23 cellular contexts compared by ENCODE assay signal in genomic region chr13:33328691-33329090, GRCh38. TPM values are rescaled to one million over a fixed set of nuclear protein-coding genes. Genes with fewer than 3 reads are reported as not detected.
DNase-seq lines count a peak whose midpoint lies in the region; ATAC-seq, FAIRE-seq and TF ChIP-seq lines count a peak whose summit lies in the region.
"Had no signal": no experiment of that assay in that cellular context is flagged by ENCODE, and none has a peak within 500 bp of the region (broad histone marks: within the 10 kb centered on the region; RNA-seq: fewer than 3 reads in every experiment).

No MANE protein-coding gene starts in this region.

- no peak overlapping the region for H3K27ac ChIP-seq in brain microvascular endothelial cell
- H3K27ac ChIP-seq: ascending aorta, vagina, VCaP had no signal

- no peak for ATAC-seq in GM19463 (IDR thresholded peaks at IDR 0.05; ENCODE audit: unreplicated experiment)
- no peak for ATAC-seq in HG03135 (IDR thresholded peaks at IDR 0.05; ENCODE audit: unreplicated experiment)
- no peak for ATAC-seq in HG03439 (IDR thresholded peaks at IDR 0.05; ENCODE audit: unreplicated experiment)

- no peak overlapping the region for H3K4me3 ChIP-seq in BE2C (ENCODE audit: low read depth, low read length)
- no peak overlapping the region for H3K4me3 ChIP-seq in bronchial epithelial cell (ENCODE audit: low read depth, low read length)
- H3K4me3 ChIP-seq in brain microvascular endothelial cell (ENCODE audit: low read depth, low read length): no peak overlapping the region
- H3K4me3 ChIP-seq: ascending aorta, vagina had no signal

- in situ Hi-C loops in brain microvascular endothelial cell (cut with HindIII; ENCODE audit: low pct_ligation_motif_present, low sequenced_read_pairs): no loop called here

- no peak for FAIRE-seq in bronchial epithelial cell (lab: Jason Lieb, UNC)
- FAIRE-seq: small intestine had no signal

- H3K27me3 ChIP-seq in BE2C (no peaks in the 10 kb centered on the region), bronchial epithelial cell (ENCODE audit: control insufficient read depth, insufficient read depth, low read length) (no peaks in the 10 kb centered on the region), brain microvascular endothelial cell (replicated peaks) (no peaks in the 10 kb centered on the region)
- H3K27me3 ChIP-seq: ascending aorta, vagina had no signal

- no peaks in the 10 kb centered on the region for H3K9me3 ChIP-seq in BE2C
- H3K9me3 ChIP-seq: ascending aorta, vagina had no signal

- no peaks in the 10 kb centered on the region; the same call in 1 of the 2 replicates for H3K4me1 ChIP-seq in BE2C
- H3K4me1 ChIP-seq: vagina had no signal

- no peak for TF ChIP-seq CTCF in BE2C (IDR thresholded peaks at IDR 0.05; ENCODE audit: low read depth, low read length)
- TF ChIP-seq CTCF in bronchial epithelial cell (IDR thresholded peaks at IDR 0.05; ENCODE audit: insufficient read depth, low read length, severe bottlenecking): no peak
- no peak for TF ChIP-seq CTCF in brain microvascular endothelial cell (IDR thresholded peaks at IDR 0.05; ENCODE audit: low read depth, low read length, missing control alignments)

- peak; percentile 20 for DNase-seq in BE2C
- peak; percentile 54 for DNase-seq in LHCN-M2 (ENCODE audit: low read depth)
- peak; percentile 12 for DNase-seq in bronchial epithelial cell (ENCODE audit: low read depth)
- peak; percentile 36 for DNase-seq in myocyte (ENCODE audit: low read depth)
- no peak for DNase-seq in brain microvascular endothelial cell
- DNase-seq: activated CD4-positive, alpha-beta memory T cell treated with anti-CD3 and anti-CD28 coated beads, Interleukin-2, amount 10 ng/mL, durations not matched to agents 7 days and 5 days; activated naive CD4-positive, alpha-beta T cell treated with anti-CD3 and anti-CD28 coated beads, Interleukin-2, amount 10 ng/mL, durations not matched to agents 7 days and 5 days; CD4-positive, alpha-beta memory T cell; DND-41; HCEC 1CT; hypothalamus; islet precursor cell; NCI-H2029; nephron progenitor cell; Right ventricle myocardium superior; small intestine; stimulated activated CD4-positive, alpha-beta T cell treated with anti-CD3 and anti-CD28 coated beads, Interleukin-4, amount 100 ng/mL, for 24 hours had no signal

- H3K36me3 ChIP-seq in BE2C: no peaks in the 10 kb centered on the region
- H3K36me3 ChIP-seq in bronchial epithelial cell (ENCODE audit: control insufficient read depth, insufficient read depth, low read length): no peaks in the 10 kb centered on the region
- no peaks in the 10 kb centered on the region for H3K36me3 ChIP-seq in brain microvascular endothelial cell (replicated peaks)
- H3K36me3 ChIP-seq: ascending aorta, vagina had no signal

RNA-seq across cellular contexts. Expression of gene STARD13, which starts 43.1 kb away (rescaled TPM):
- 12.0 TPM for polyA plus RNA-seq in BE2C (2012; ENCODE audit: insufficient read depth, insufficient read length, low read depth)
- 38.7 and 40.2 TPM in 2 replicates for total RNA-seq in LHCN-M2 (2014; rRNA removed)
- polyA plus RNA-seq in LHCN-M2 (2012): 22.9 TPM
- total RNA-seq in bronchial epithelial cell: 1.0 and 2.1 TPM in 2 replicates
- 28.6 and 41.7 TPM in 2 replicates for total RNA-seq in myocyte
- 27.1 TPM for polyA plus RNA-seq in myocyte (2012)
- polyA plus RNA-seq: CD4-positive, alpha-beta memory T cell had no signal
